ENCODE assay signal across 8 cellular contexts in the genomic region with DNA sequence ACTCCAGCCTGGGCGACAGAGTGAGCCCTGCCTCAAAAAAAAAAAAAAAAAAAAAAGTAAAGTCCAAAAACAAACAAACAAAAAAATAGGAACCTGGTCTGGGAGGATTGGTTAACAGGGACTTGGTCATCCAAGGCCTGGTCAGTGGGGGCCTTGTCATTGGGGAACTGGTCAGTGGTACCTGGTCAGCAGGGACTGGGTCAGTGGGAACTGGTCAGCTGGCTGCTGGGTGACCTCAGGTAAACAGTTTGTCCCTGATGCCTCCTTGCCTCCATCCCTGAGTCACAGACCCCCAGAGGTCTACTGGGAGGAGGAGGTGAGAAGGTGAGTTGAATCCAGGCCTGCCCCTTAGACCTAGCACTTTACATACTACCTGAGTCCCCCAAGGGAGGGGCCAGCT.
"Had no signal": no experiment of that assay in that cellular context is flagged by ENCODE, and none has a peak within 500 bp of the region (broad histone marks: within the 10 kb centered on the region; RNA-seq: fewer than 3 reads in every experiment).

No MANE protein-coding gene starts in this region.

- H3K9ac ChIP-seq: GM23248 had no signal

- H2AFZ ChIP-seq: GM23248 had no signal

- H3K4me3 ChIP-seq: GM23248, HAP-1 had no signal

- H3K9me3 Mint-ChIP-seq: IgD-negative memory B cell had no signal

- H3K4me3 Mint-ChIP-seq: HFFc6 had no signal

- DNase-seq: GM23248, GOT3, HFFc6 had no signal

- H3K27ac Mint-ChIP-seq: HFFc6, IgD-negative memory B cell had no signal

- H3K4me1 ChIP-seq: HAP-1 had no signal

- ATAC-seq: HCT116, HepG2 had no signal

- H3K27ac ChIP-seq: GM23248, HL-60 had no signal

- H3K36me3 Mint-ChIP-seq: IgD-negative memory B cell had no signal

- H3K36me3 ChIP-seq: HAP-1 had no signal
